ENCODE assay signal across 1 cellular context in genomic region chr19:46284635-46285034, GRCh38.
TF ChIP-seq lines count a peak whose summit lies in the region.

No MANE protein-coding gene starts in this region.

TF ChIP-seq in GM12878, 131 proteins besides CTCF, POLR2A, EP300 and RAD21:
- TF ChIP-seq BACH1 (IDR thresholded peaks at IDR 0.05; ENCODE audit: borderline replicate concordance) (no peak), E2F8 (IDR thresholded peaks at IDR 0.05; ENCODE audit: low read depth, partially characterized antibody) (no peak), EED (IDR thresholded peaks at IDR 0.05; ENCODE audit: low read depth) (no peak)
- TF ChIP-seq, protein P1, sequence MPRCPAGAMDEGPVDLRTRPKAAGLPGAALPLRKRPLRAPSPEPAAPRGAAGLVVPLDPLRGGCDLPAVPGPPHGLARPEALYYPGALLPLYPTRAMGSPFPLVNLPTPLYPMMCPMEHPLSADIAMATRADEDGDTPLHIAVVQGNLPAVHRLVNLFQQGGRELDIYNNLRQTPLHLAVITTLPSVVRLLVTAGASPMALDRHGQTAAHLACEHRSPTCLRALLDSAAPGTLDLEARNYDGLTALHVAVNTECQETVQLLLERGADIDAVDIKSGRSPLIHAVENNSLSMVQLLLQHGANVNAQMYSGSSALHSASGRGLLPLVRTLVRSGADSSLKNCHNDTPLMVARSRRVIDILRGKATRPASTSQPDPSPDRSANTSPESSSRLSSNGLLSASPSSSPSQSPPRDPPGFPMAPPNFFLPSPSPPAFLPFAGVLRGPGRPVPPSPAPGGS (IDR thresholded peaks at IDR 0.05; ENCODE audit: borderline replicate concordance, insufficient read depth, low read depth, low read length, poor library complexity, severe bottlenecking) = peak; percentile 50
